Comparison of ENCODE assay signal across 18 cellular contexts in the genomic region with DNA sequence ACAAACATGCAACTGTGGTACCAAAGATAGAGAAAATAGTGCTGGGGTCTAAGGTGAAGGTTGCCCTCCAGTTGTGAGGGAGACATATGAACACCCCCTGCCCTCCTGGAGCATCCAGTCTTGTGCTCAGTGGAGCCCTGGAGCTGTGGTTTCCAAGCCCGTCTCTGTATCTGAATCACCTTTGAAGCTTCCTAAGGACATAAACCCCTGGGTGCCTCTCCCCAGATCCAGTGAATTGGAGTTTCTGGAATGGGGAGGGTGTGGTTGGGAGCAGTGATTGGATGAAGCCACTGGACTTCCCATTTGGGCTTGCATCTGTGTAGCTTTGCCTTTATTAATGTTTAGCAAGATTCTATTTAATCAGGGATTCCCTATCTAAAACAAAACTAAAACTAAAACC.
"Had no signal": no experiment of that assay in that cellular context is flagged by ENCODE, and none has a peak within 500 bp of the region (broad histone marks: within the 10 kb centered on the region; RNA-seq: fewer than 3 reads in every experiment).

No MANE protein-coding gene starts in this region.

- H3K36me3 ChIP-seq: colonic mucosa, right atrium auricular region, transverse colon, vagina had no signal

- H3K27ac ChIP-seq: colonic mucosa, foreskin keratinocyte, right atrium auricular region, transverse colon, vagina had no signal

- H3K9me3 ChIP-seq: colonic mucosa, right atrium auricular region, transverse colon, vagina had no signal

- H3K4me3 ChIP-seq: colonic mucosa, right atrium auricular region, skin epidermis, transverse colon, vagina had no signal

- DNase-seq: activated CD4-positive, alpha-beta T cell treated with anti-CD3 and anti-CD28 coated beads, Interleukin-2, amount 50 U/mL, for 1 hour; activated CD4-positive, CD25-positive, alpha-beta regulatory T cell; activated CD8-positive, alpha-beta memory T cell treated with anti-CD3 and anti-CD28 coated beads for 24 hours; activated gamma-delta T cell treated with Interleukin-2 at 50 U/mL for 16 hours; activated naive CD8-positive, alpha-beta T cell treated with anti-CD3 and anti-CD28 coated beads for 36 hours; amygdala; central memory CD4-positive, alpha-beta T cell; colonic mucosa; foreskin keratinocyte; kidney glomerular epithelial cell; mesendoderm; stimulated activated naive CD8-positive, alpha-beta T cell treated with anti-CD3 and anti-CD28 coated beads, Interleukin-15, Interleukin-2, amounts not matched to agents 100 U/mL and 50 U/mL, for 24 hours; transverse colon had no signal

- H3K4me1 ChIP-seq: colonic mucosa, foreskin keratinocyte, right atrium auricular region, transverse colon, vagina had no signal

- ATAC-seq: esophagus mucosa; foreskin keratinocyte; natural killer cell treated with Interleukin-12 subunit alpha and Interleukin-12 subunit beta and Interleukin-15 and Interleukin-18, amount 100 ng/mL, for 72 hours; stimulated activated naive CD8-positive, alpha-beta T cell treated with anti-CD3 and anti-CD28 coated beads, Interleukin-15, Interleukin-2, amounts not matched to agents 100 U/mL and 50 U/mL, for 24 hours had no signal

- H3K27me3 ChIP-seq: colonic mucosa, foreskin keratinocyte, right atrium auricular region, transverse colon, vagina had no signal
